In the genomic region with DNA sequence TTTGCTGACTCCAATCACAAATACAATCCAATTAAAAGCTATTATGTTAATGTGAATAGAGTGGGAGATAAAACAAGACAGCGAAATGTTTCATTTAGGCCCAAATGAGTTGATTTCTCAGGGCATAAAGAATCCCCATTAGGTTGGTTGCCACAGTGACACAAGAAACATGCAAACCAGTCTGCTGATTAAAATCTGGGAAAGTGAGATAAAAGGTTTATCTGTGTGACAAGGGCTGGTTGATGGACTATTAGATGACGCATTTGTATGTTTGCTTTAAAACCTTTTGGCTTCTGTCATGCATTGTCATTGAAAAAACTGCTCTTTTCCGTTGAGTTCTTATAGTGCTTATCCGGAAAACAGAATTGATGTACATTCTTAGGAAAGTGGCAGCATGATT, we compare ENCODE assay signal across 22 cellular contexts.
"Had no signal": no experiment of that assay in that cellular context is flagged by ENCODE, and none has a peak within 500 bp of the region (broad histone marks: within the 10 kb centered on the region; RNA-seq: fewer than 3 reads in every experiment).

No MANE protein-coding gene starts in this region.

- H3K4me3 ChIP-seq: breast epithelium had no signal

- H3K36me3 ChIP-seq: breast epithelium had no signal

- H3K4me1 ChIP-seq: breast epithelium had no signal

- DNase-seq: activated CD4-positive, alpha-beta T cell treated with anti-CD3 and anti-CD28 coated beads for 48 hours; activated CD4-positive, alpha-beta T cell treated with anti-CD3 and anti-CD28 coated beads, Interleukin-2, amount 50 U/mL, for 4 hours; activated CD4-positive, CD25-positive, alpha-beta regulatory T cell treated with anti-CD3 and anti-CD28 coated beads, Interleukin-2, amount 50 U/mL, for 72 hours; activated CD8-positive, alpha-beta memory T cell treated with anti-CD3 and anti-CD28 coated beads, Interleukin-2, amount 10 ng/mL, durations not matched to agents 7 days and 5 days; activated effector memory CD4-positive, alpha-beta T cell treated with Interleukin-2 at 50 U/mL for 16 hours; activated naive CD4-positive, alpha-beta T cell; activated T-cell treated with anti-CD3 and anti-CD28 coated beads, Interleukin-2, amount 50 U/mL, for 24 hours; aorta; caudate nucleus; MM.1S; NCI-H1105; NCI-H1436; NCI-H1694 treated with DMSO at 0.1 percent for 48 hours; NCI-H2029 treated with DMSO at 0.1 percent for 48 hours; NCI-H345; NCI-H510A; NCI-H526 treated with DMSO at 0.1 percent for 48 hours had no signal

- H3K36me3 Mint-ChIP-seq: activated CD8-positive, alpha-beta memory T cell treated with anti-CD3 and anti-CD28 coated beads, Interleukin-2, amount 10 ng/mL, durations not matched to agents 7 days and 5 days; activated naive CD4-positive, alpha-beta T cell treated with anti-CD3 and anti-CD28 coated beads, Interleukin-2, amount 50 U/mL, for 24 hours; WTC11 had no signal

- H3K27me3 Mint-ChIP-seq: activated naive CD4-positive, alpha-beta T cell treated with anti-CD3 and anti-CD28 coated beads, Interleukin-2, amount 50 U/mL, for 24 hours had no signal

- H3K27ac Mint-ChIP-seq: activated CD8-positive, alpha-beta memory T cell treated with anti-CD3 and anti-CD28 coated beads, Interleukin-2, amount 10 ng/mL, durations not matched to agents 7 days and 5 days; activated naive CD4-positive, alpha-beta T cell treated with anti-CD3 and anti-CD28 coated beads, Interleukin-2, amount 50 U/mL, for 24 hours; activated T-cell treated with anti-CD3 and anti-CD28 coated beads, Interleukin-2, amount 50 U/mL, for 24 hours; activated T-helper 1 cell treated with anti-CD3 and anti-CD28 coated beads, Interleukin-12 subunit alpha, Interleukin-12 subunit beta, Interleukin-2, Interleukin-4 antibody, amounts not matched to agents 30 ng/mL and 10 ng/mL and 1 ng/mL, durations not matched to agents 14 hours and 24 hours and 36 hours; T-helper 1 cell treated with Interleukin-12 subunit alpha and Interleukin-12 subunit beta and Interleukin-4 antibody, amounts not matched to agents 30 μg/mL and 1 μg/mL, for 36 hours; WTC11 had no signal

- H3K9me3 ChIP-seq: breast epithelium had no signal

- H3K4me3 Mint-ChIP-seq: activated CD8-positive, alpha-beta memory T cell treated with anti-CD3 and anti-CD28 coated beads, Interleukin-2, amount 10 ng/mL, durations not matched to agents 7 days and 5 days; activated naive CD4-positive, alpha-beta T cell treated with anti-CD3 and anti-CD28 coated beads, Interleukin-2, amount 50 U/mL, for 24 hours; activated T-cell treated with anti-CD3 and anti-CD28 coated beads, Interleukin-2, amount 50 U/mL, for 24 hours; activated T-helper 1 cell treated with anti-CD3 and anti-CD28 coated beads, Interleukin-12 subunit alpha, Interleukin-12 subunit beta, Interleukin-2, Interleukin-4 antibody, amounts not matched to agents 30 ng/mL and 10 ng/mL and 1 ng/mL, durations not matched to agents 14 hours and 24 hours and 36 hours; T-helper 1 cell treated with Interleukin-12 subunit alpha and Interleukin-12 subunit beta and Interleukin-4 antibody, amounts not matched to agents 30 μg/mL and 1 μg/mL, for 36 hours; WTC11 had no signal

- H3K27ac ChIP-seq: breast epithelium had no signal

- H3K4me1 Mint-ChIP-seq: activated CD8-positive, alpha-beta memory T cell treated with anti-CD3 and anti-CD28 coated beads, Interleukin-2, amount 10 ng/mL, durations not matched to agents 7 days and 5 days; activated naive CD4-positive, alpha-beta T cell treated with anti-CD3 and anti-CD28 coated beads, Interleukin-2, amount 50 U/mL, for 24 hours; WTC11 had no signal

- H3K9me3 Mint-ChIP-seq: activated naive CD4-positive, alpha-beta T cell treated with anti-CD3 and anti-CD28 coated beads, Interleukin-2, amount 50 U/mL, for 24 hours; activated T-cell treated with anti-CD3 and anti-CD28 coated beads, Interleukin-2, amount 50 U/mL, for 24 hours; activated T-helper 1 cell treated with anti-CD3 and anti-CD28 coated beads, Interleukin-12 subunit alpha, Interleukin-12 subunit beta, Interleukin-2, Interleukin-4 antibody, amounts not matched to agents 30 ng/mL and 10 ng/mL and 1 ng/mL, durations not matched to agents 14 hours and 24 hours and 36 hours; WTC11 had no signal

- H3K27me3 ChIP-seq: breast epithelium had no signal

- ATAC-seq: activated CD8-positive, alpha-beta memory T cell treated with anti-CD3 and anti-CD28 coated beads, Interleukin-2, amount 10 ng/mL, durations not matched to agents 7 days and 5 days; WTC11 had no signal
